24 cellular contexts compared by ENCODE assay signal in genomic region chr1:32329931-32330466, GRCh38. TPM values are rescaled to one million over a fixed set of nuclear protein-coding genes. Genes with fewer than 3 reads are reported as not detected.
DNase-seq lines count a peak whose midpoint lies in the region; ATAC-seq and TF ChIP-seq lines count a peak whose summit lies in the region.
"Had no signal": no experiment of that assay in that cellular context is flagged by ENCODE, and none has a peak within 500 bp of the region (broad histone marks: within the 10 kb centered on the region; RNA-seq: fewer than 3 reads in every experiment).

No MANE protein-coding gene starts in this region.

- H3K27ac ChIP-seq in CD8-positive, alpha-beta T cell (ENCODE audit: low read depth, low read length): no peak overlapping the region
- H3K27ac ChIP-seq: BLaER1 treated with 17β-estradiol and CSF1 and Interleukin-3, amounts not matched to agents 10 nM and 100 nM; esophagus squamous epithelium; gastrocnemius medialis; HL-60 had no signal

- H3K9me3 ChIP-seq in CD8-positive, alpha-beta T cell (ENCODE audit: low read length): no peaks in the 10 kb centered on the region
- H3K9me3 ChIP-seq: BLaER1 treated with 17β-estradiol and CSF1 and Interleukin-3, amounts not matched to agents 10 nM and 100 nM; esophagus squamous epithelium; gastrocnemius medialis had no signal

- DNase-seq in activated naive CD4-positive, alpha-beta T cell treated with anti-CD3 and anti-CD28 coated beads, Interleukin-2, amount 50 U/mL, for 72 hours (ENCODE audit: low spot score in 2 of 2): no peak
- DNase-seq in activated naive CD4-positive, alpha-beta T cell treated with anti-CD3 and anti-CD28 coated beads, Interleukin-2, amount 50 U/mL, for 16 hours: no peak
- DNase-seq in CD8-positive, alpha-beta T cell: no peak
- DNase-seq in stimulated activated effector memory CD8-positive, alpha-beta T cell treated with anti-CD3 and anti-CD28 coated beads, Interleukin-12 subunit alpha, Interleukin-12 subunit beta, amount 100 ng/mL, for 72 hours (ENCODE audit: low spot score in 2 of 2): no peak
- no peak for DNase-seq in stimulated activated CD4-positive, alpha-beta T cell treated with anti-CD3 and anti-CD28 coated beads, Interleukin-12 subunit alpha, Interleukin-12 subunit beta, amount 100 ng/mL, for 4 hours
- DNase-seq: activated CD8-positive, alpha-beta memory T cell treated with anti-CD3 and anti-CD28 coated beads for 24 hours; activated naive CD4-positive, alpha-beta T cell; caudate nucleus; esophagus squamous epithelium; gastrocnemius medialis; Karpas-422; NCI-H1436; NCI-H2107; NCI-H748 treated with DMSO at 0.1 percent for 48 hours; nucleus accumbens; trophoblast cell had no signal

- no peaks in the 10 kb centered on the region for H3K27me3 Mint-ChIP-seq in CD8-positive, alpha-beta T cell (ENCODE audit: low read depth)
- H3K27me3 Mint-ChIP-seq in activated T-helper 17 cell treated with anti-CD3 and anti-CD28 coated beads, Interleukin-2, amount 50 U/mL, for 72 hours: no peaks in the 10 kb centered on the region

- intact Hi-C loops in CD8-positive, alpha-beta T cell (cut with DNase I, micrococcal nuclease): no loop called here

- peak overlapping the region; percentile 9 to 85 for H3K27ac Mint-ChIP-seq in activated naive CD4-positive, alpha-beta T cell treated with anti-CD3 and anti-CD28 coated beads, Interleukin-2, amount 50 U/mL, for 72 hours
- H3K27ac Mint-ChIP-seq in CD8-positive, alpha-beta T cell: peak overlapping the region; percentile 81
- peak overlapping the region; percentile 5 for H3K27ac Mint-ChIP-seq in activated T-helper 17 cell treated with anti-CD3 and anti-CD28 coated beads, Interleukin-2, amount 50 U/mL, for 72 hours
- peak overlapping the region; percentile 50 for H3K27ac Mint-ChIP-seq in stimulated activated effector memory CD8-positive, alpha-beta T cell treated with anti-CD3 and anti-CD28 coated beads, Interleukin-12 subunit alpha, Interleukin-12 subunit beta, amount 100 ng/mL, for 72 hours
- H3K27ac Mint-ChIP-seq: dendritic cell treated with granulocyte-macrophage colony-stimulating factor and Interleukin-4, amounts not matched to agents 40 ng/mL and 50 ng/mL, for 4 days had no signal

- peak in 1 of 2 donors; percentile 52 for ATAC-seq in activated naive CD4-positive, alpha-beta T cell treated with anti-CD3 and anti-CD28 coated beads, Interleukin-2, amount 50 U/mL, for 72 hours
- no peak for ATAC-seq in CD8-positive, alpha-beta T cell
- peak; percentile 66 for ATAC-seq in activated T-helper 17 cell treated with anti-CD3 and anti-CD28 coated beads, Interleukin-2, amount 50 U/mL, for 72 hours (replicated peaks)
- peak; percentile 31 for ATAC-seq in stimulated activated effector memory CD8-positive, alpha-beta T cell treated with anti-CD3 and anti-CD28 coated beads, Interleukin-12 subunit alpha, Interleukin-12 subunit beta, amount 100 ng/mL, for 72 hours
- ATAC-seq in HG02623 (IDR thresholded peaks at IDR 0.05; ENCODE audit: unreplicated experiment) (no peak), HG03097 (IDR thresholded peaks at IDR 0.05; ENCODE audit: low FRiP score, unreplicated experiment) (no peak)
- ATAC-seq: activated CD4-positive, CD25-positive, alpha-beta regulatory T cell treated with anti-CD3 and anti-CD28 coated beads, Interleukin-2, amount 50 U/mL, for 24 hours; gastrocnemius medialis had no signal

- CTCF ChIA-PET in CD8-positive, alpha-beta T cell (lab: Charles Lee): interaction anchor here (1.1 to 1.6 kb wide), 2 partner anchors 16 to 114 kb away, joined by 3 to 5 read pairs; no protein-coding TSS in a partner anchor

- POLR2A ChIA-PET in CD8-positive, alpha-beta T cell (lab: Charles Lee): interaction anchor here (1.7 kb wide), 1 partner anchor 39 kb away, joined by 4 read pairs; no protein-coding TSS in a partner anchor

- H3K4me1 ChIP-seq in CD8-positive, alpha-beta T cell (ENCODE audit: insufficient read depth, low read length): peaks cover 8% of the 10 kb centered on the region
- H3K4me1 ChIP-seq: gastrocnemius medialis had no signal

- H3K36me3 Mint-ChIP-seq in activated naive CD4-positive, alpha-beta T cell treated with anti-CD3 and anti-CD28 coated beads, Interleukin-2, amount 50 U/mL, for 72 hours: peaks cover 4 to 16% of the 10 kb centered on the region in 2 donors
- H3K36me3 Mint-ChIP-seq in CD8-positive, alpha-beta T cell: peaks cover 83% of the 10 kb centered on the region
- H3K36me3 Mint-ChIP-seq in activated T-helper 17 cell treated with anti-CD3 and anti-CD28 coated beads, Interleukin-2, amount 50 U/mL, for 72 hours (ENCODE audit: low read depth): peaks cover 84% of the 10 kb centered on the region
- peaks cover 93% of the 10 kb centered on the region for H3K36me3 Mint-ChIP-seq in stimulated activated effector memory CD8-positive, alpha-beta T cell treated with anti-CD3 and anti-CD28 coated beads, Interleukin-12 subunit alpha, Interleukin-12 subunit beta, amount 100 ng/mL, for 72 hours

- H3K4me3 ChIP-seq in CD8-positive, alpha-beta T cell (ENCODE audit: low read depth, low read length): no peak overlapping the region
- H3K4me3 ChIP-seq: BLaER1 treated with 17β-estradiol and CSF1 and Interleukin-3, amounts not matched to agents 10 nM and 100 nM; esophagus squamous epithelium; gastrocnemius medialis; lung had no signal

- TF ChIP-seq CTCF in CD8-positive, alpha-beta T cell (IDR thresholded peaks at IDR 0.05): no peak

- no peaks in the 10 kb centered on the region for H3K9me3 Mint-ChIP-seq in activated naive CD4-positive, alpha-beta T cell treated with anti-CD3 and anti-CD28 coated beads, Interleukin-2, amount 50 U/mL, for 72 hours
- no peaks in the 10 kb centered on the region for H3K9me3 Mint-ChIP-seq in CD8-positive, alpha-beta T cell
- H3K9me3 Mint-ChIP-seq in activated T-helper 17 cell treated with anti-CD3 and anti-CD28 coated beads, Interleukin-2, amount 50 U/mL, for 72 hours: no peaks in the 10 kb centered on the region
- no peaks in the 10 kb centered on the region for H3K9me3 Mint-ChIP-seq in stimulated activated effector memory CD8-positive, alpha-beta T cell treated with anti-CD3 and anti-CD28 coated beads, Interleukin-12 subunit alpha, Interleukin-12 subunit beta, amount 100 ng/mL, for 72 hours
- H3K9me3 Mint-ChIP-seq: dendritic cell treated with granulocyte-macrophage colony-stimulating factor and Interleukin-4, amounts not matched to agents 40 ng/mL and 50 ng/mL, for 4 days had no signal

- peaks cover 55% of the 10 kb centered on the region for H3K36me3 ChIP-seq in CD8-positive, alpha-beta T cell (ENCODE audit: insufficient read depth, low read length)

- H3K4me3 Mint-ChIP-seq in CD8-positive, alpha-beta T cell: no peak overlapping the region
- no peak overlapping the region for H3K4me3 Mint-ChIP-seq in activated T-helper 17 cell treated with anti-CD3 and anti-CD28 coated beads, Interleukin-2, amount 50 U/mL, for 72 hours
- no peak overlapping the region for H3K4me3 Mint-ChIP-seq in stimulated activated effector memory CD8-positive, alpha-beta T cell treated with anti-CD3 and anti-CD28 coated beads, Interleukin-12 subunit alpha, Interleukin-12 subunit beta, amount 100 ng/mL, for 72 hours
- H3K4me3 Mint-ChIP-seq: dendritic cell treated with granulocyte-macrophage colony-stimulating factor and Interleukin-4, amounts not matched to agents 40 ng/mL and 50 ng/mL, for 4 days had no signal

- H3K4me1 Mint-ChIP-seq in CD8-positive, alpha-beta T cell (ENCODE audit: low read depth): peaks cover 20% of the 10 kb centered on the region
- H3K4me1 Mint-ChIP-seq in activated T-helper 17 cell treated with anti-CD3 and anti-CD28 coated beads, Interleukin-2, amount 50 U/mL, for 72 hours: peaks cover 7% of the 10 kb centered on the region
- peaks cover 22% of the 10 kb centered on the region for H3K4me1 Mint-ChIP-seq in stimulated activated effector memory CD8-positive, alpha-beta T cell treated with anti-CD3 and anti-CD28 coated beads, Interleukin-12 subunit alpha, Interleukin-12 subunit beta, amount 100 ng/mL, for 72 hours

- no peaks in the 10 kb centered on the region for H3K27me3 ChIP-seq in CD8-positive, alpha-beta T cell (ENCODE audit: insufficient read depth, low read length)
- H3K27me3 ChIP-seq: BLaER1 treated with 17β-estradiol and CSF1 and Interleukin-3, amounts not matched to agents 10 nM and 100 nM; esophagus squamous epithelium; gastrocnemius medialis had no signal

RNA-seq across cellular contexts. Expression of gene MARCKSL1, which starts 6.0 kb away (rescaled TPM):
- 10 to 100 TPM; 10.6 to 47.0 TPM for total RNA-seq in activated naive CD4-positive, alpha-beta T cell treated with anti-CD3 and anti-CD28 coated beads, Interleukin-2, amount 50 U/mL, for 72 hours
- total RNA-seq in CD8-positive, alpha-beta T cell: 10 to 100 TPM; 30.5 to 30.7 TPM
- total RNA-seq in activated T-helper 17 cell treated with anti-CD3 and anti-CD28 coated beads, Interleukin-2, amount 50 U/mL, for 72 hours: 10 to 100 TPM in 1 of 2 donors, 1 to 10 TPM in 1; 7.2 to 15.9 TPM

RNA-seq across cellular contexts. Expression of gene FAM229A, which starts 32.3 kb away (rescaled TPM):
- 1 to 10 TPM; 6.7 to 9.7 TPM for total RNA-seq in activated naive CD4-positive, alpha-beta T cell treated with anti-CD3 and anti-CD28 coated beads, Interleukin-2, amount 50 U/mL, for 72 hours
- 10 to 100 TPM; 29.9 to 36.0 TPM for total RNA-seq in CD8-positive, alpha-beta T cell
- 10 to 100 TPM in 1 of 2 donors, 1 to 10 TPM in 1; 7.7 to 21.6 TPM for total RNA-seq in activated T-helper 17 cell treated with anti-CD3 and anti-CD28 coated beads, Interleukin-2, amount 50 U/mL, for 72 hours

RNA-seq across cellular contexts. Expression of gene TSSK3, which starts 32.3 kb away (rescaled TPM):
- 1 to 10 TPM; 1.2 to 1.7 TPM for total RNA-seq in activated naive CD4-positive, alpha-beta T cell treated with anti-CD3 and anti-CD28 coated beads, Interleukin-2, amount 50 U/mL, for 72 hours
- total RNA-seq in CD8-positive, alpha-beta T cell: under 1 TPM; 0.22 to 0.42 TPM
- total RNA-seq in activated T-helper 17 cell treated with anti-CD3 and anti-CD28 coated beads, Interleukin-2, amount 50 U/mL, for 72 hours: 1 to 10 TPM in 1 of 2 donors, under 1 TPM in 1; 0.61 to 1.7 TPM

RNA-seq across cellular contexts. Expression of gene HDAC1, which starts 38.1 kb away (rescaled TPM):
- total RNA-seq in activated naive CD4-positive, alpha-beta T cell treated with anti-CD3 and anti-CD28 coated beads, Interleukin-2, amount 50 U/mL, for 72 hours: 100 to 1,000 TPM; 185 to 200 TPM
- total RNA-seq in CD8-positive, alpha-beta T cell: 10 to 100 TPM; 57.8 to 61.4 TPM
- total RNA-seq in activated T-helper 17 cell treated with anti-CD3 and anti-CD28 coated beads, Interleukin-2, amount 50 U/mL, for 72 hours: 100 to 1,000 TPM; 171 to 199 TPM

Comparison
In these comparisons a context has a peak if more than half of its experiments do, and no peak if none do; other contexts are left out.
1. ATAC-seq: peak in activated T-helper 17 cell treated with anti-CD3 and anti-CD28 coated beads, Interleukin-2, amount 50 U/mL, for 72 hours (single experiment) and stimulated activated effector memory CD8-positive, alpha-beta T cell treated with anti-CD3 and anti-CD28 coated beads, Interleukin-12 subunit alpha, Interleukin-12 subunit beta, amount 100 ng/mL, for 72 hours (single experiment); none in CD8-positive, alpha-beta T cell (single experiment), HG02623 (single experiment) and HG03097 (single experiment).
2. H3K27ac Mint-ChIP-seq: peak in every context shown above with its lines; median percentile 81 in CD8-positive, alpha-beta T cell; 50 in stimulated activated effector memory CD8-positive, alpha-beta T cell treated with anti-CD3 and anti-CD28 coated beads, Interleukin-12 subunit alpha, Interleukin-12 subunit beta, amount 100 ng/mL, for 72 hours; 47 in activated naive CD4-positive, alpha-beta T cell treated with anti-CD3 and anti-CD28 coated beads, Interleukin-2, amount 50 U/mL, for 72 hours; 5 in activated T-helper 17 cell treated with anti-CD3 and anti-CD28 coated beads, Interleukin-2, amount 50 U/mL, for 72 hours.